Comparison of ENCODE assay signal across 13 cellular contexts in genomic region chr3:123335007-123335670, GRCh38.
DNase-seq lines count a peak whose midpoint lies in the region; ATAC-seq and TF ChIP-seq lines count a peak whose summit lies in the region.
"Had no signal": no experiment of that assay in that cellular context is flagged by ENCODE, and none has a peak within 500 bp of the region (broad histone marks: within the 10 kb centered on the region; RNA-seq: fewer than 3 reads in every experiment).

No MANE protein-coding gene starts in this region.

- POLR2A ChIA-PET in activated CD8-positive, alpha-beta T cell treated with anti-CD3 and anti-CD28 coated beads, Interleukin-2, amount 10 ng/mL, durations not matched to agents 7 days and 5 days (lab: Charles Lee) = no interaction called here

- H3K9me3 Mint-ChIP-seq in CD14-positive monocyte (no peaks in the 10 kb centered on the region), immature natural killer cell (peaks cover 0 to 1% (median 0%) of the 10 kb centered on the region in 6 donors), progenitor cell of endocrine pancreas (ENCODE audit: low read depth) (no peaks in the 10 kb centered on the region)
- H3K9me3 Mint-ChIP-seq in activated CD8-positive, alpha-beta T cell treated with anti-CD3 and anti-CD28 coated beads, Interleukin-2, amount 10 ng/mL, durations not matched to agents 7 days and 5 days (ENCODE audit: insufficient read depth) = no peaks in the 10 kb centered on the region
- H3K9me3 Mint-ChIP-seq: type B pancreatic cell had no signal

- TF ChIP-seq CTCF in CD14-positive monocyte (IDR thresholded peaks at IDR 0.05) (no peak), progenitor cell of endocrine pancreas (IDR thresholded peaks at IDR 0.05; ENCODE audit: unreplicated experiment) (no peak)

- H3K27me3 Mint-ChIP-seq in CD14-positive monocyte (ENCODE audit: low read depth in 3 of 3) (peaks cover 4 to 8% (median 5%) of the 10 kb centered on the region in 3 donors), immature natural killer cell (ENCODE audit: low read depth in 3 of 3) (peaks cover 0 to 2% (median 1%) of the 10 kb centered on the region in 3 donors), progenitor cell of endocrine pancreas (no peaks in the 10 kb centered on the region)
- H3K27me3 Mint-ChIP-seq in activated CD8-positive, alpha-beta T cell treated with anti-CD3 and anti-CD28 coated beads, Interleukin-2, amount 10 ng/mL, durations not matched to agents 7 days and 5 days (ENCODE audit: low read depth) = no peaks in the 10 kb centered on the region
- H3K27me3 Mint-ChIP-seq: type B pancreatic cell had no signal

- peak; percentile 21 for DNase-seq in CD14-positive monocyte (ENCODE audit: low spot score)
- DNase-seq in activated CD8-positive, alpha-beta T cell treated with anti-CD3 and anti-CD28 coated beads, Interleukin-2, amount 10 ng/mL, durations not matched to agents 7 days and 5 days = peak; percentile 39
- peak in 2 of 3 donors; percentile 4 to 6 for DNase-seq in immature natural killer cell
- DNase-seq in activated CD8-positive, alpha-beta memory T cell treated with anti-CD3 and anti-CD28 coated beads for 24 hours = no peak
- no peak for DNase-seq in progenitor cell of endocrine pancreas (ENCODE audit: low spot score, unreplicated experiment)
- DNase-seq in T-helper 9 cell = no peak
- DNase-seq: activated naive CD4-positive, alpha-beta T cell treated with anti-CD3 and anti-CD28 coated beads, Interleukin-2, amount 50 U/mL, for 16 hours; H7; NCI-H1930; SHP77 had no signal

- CTCF ChIA-PET in activated CD8-positive, alpha-beta T cell treated with anti-CD3 and anti-CD28 coated beads, Interleukin-2, amount 10 ng/mL, durations not matched to agents 7 days and 5 days (lab: Charles Lee) = no interaction called here

- no peaks in the 10 kb centered on the region for H3K4me1 Mint-ChIP-seq in CD14-positive monocyte
- peaks cover 8% of the 10 kb centered on the region for H3K4me1 Mint-ChIP-seq in activated CD8-positive, alpha-beta T cell treated with anti-CD3 and anti-CD28 coated beads, Interleukin-2, amount 10 ng/mL, durations not matched to agents 7 days and 5 days (ENCODE audit: low read depth)
- H3K4me1 Mint-ChIP-seq in immature natural killer cell = peaks cover 8 to 9% of the 10 kb centered on the region in 2 donors
- H3K4me1 Mint-ChIP-seq in progenitor cell of endocrine pancreas (ENCODE audit: low read depth) = no peaks in the 10 kb centered on the region

- no peak overlapping the region for H3K4me3 Mint-ChIP-seq in CD14-positive monocyte
- no peak overlapping the region for H3K4me3 Mint-ChIP-seq in activated CD8-positive, alpha-beta T cell treated with anti-CD3 and anti-CD28 coated beads, Interleukin-2, amount 10 ng/mL, durations not matched to agents 7 days and 5 days
- H3K4me3 Mint-ChIP-seq in immature natural killer cell = peak overlapping the region in 2 of 5 donors; percentile 6 to 24
- H3K4me3 Mint-ChIP-seq in progenitor cell of endocrine pancreas (ENCODE audit: low read depth) = no peak overlapping the region
- H3K4me3 Mint-ChIP-seq: type B pancreatic cell had no signal

- intact Hi-C loops in CD14-positive monocyte (cut with micrococcal nuclease) = no loop called here

- H3K27ac Mint-ChIP-seq in CD14-positive monocyte = no peak overlapping the region
- no peak overlapping the region for H3K27ac Mint-ChIP-seq in activated CD8-positive, alpha-beta T cell treated with anti-CD3 and anti-CD28 coated beads, Interleukin-2, amount 10 ng/mL, durations not matched to agents 7 days and 5 days
- H3K27ac Mint-ChIP-seq in immature natural killer cell = no peak overlapping the region
- H3K27ac Mint-ChIP-seq in progenitor cell of endocrine pancreas = no peak overlapping the region
- H3K27ac Mint-ChIP-seq: type B pancreatic cell had no signal

- ATAC-seq in GM19463 (IDR thresholded peaks at IDR 0.05; ENCODE audit: unreplicated experiment) (peak; percentile 74), HG03025 (IDR thresholded peaks at IDR 0.05; ENCODE audit: low FRiP score, unreplicated experiment) (no peak)
- peak; percentile 62 for ATAC-seq in activated CD8-positive, alpha-beta T cell treated with anti-CD3 and anti-CD28 coated beads, Interleukin-2, amount 10 ng/mL, durations not matched to agents 7 days and 5 days

- H3K36me3 Mint-ChIP-seq in CD14-positive monocyte (no peaks in the 10 kb centered on the region), immature natural killer cell (no peaks in the 10 kb centered on the region), progenitor cell of endocrine pancreas (ENCODE audit: insufficient read depth) (peaks cover 4% of the 10 kb centered on the region)
- no peaks in the 10 kb centered on the region for H3K36me3 Mint-ChIP-seq in activated CD8-positive, alpha-beta T cell treated with anti-CD3 and anti-CD28 coated beads, Interleukin-2, amount 10 ng/mL, durations not matched to agents 7 days and 5 days (ENCODE audit: low read depth)
- H3K36me3 Mint-ChIP-seq: type B pancreatic cell had no signal

Comparison
In these comparisons a context has a peak if more than half of its experiments do, and no peak if none do; other contexts are left out.
1. DNase-seq: peak in CD14-positive monocyte (single experiment), activated CD8-positive, alpha-beta T cell treated with anti-CD3 and anti-CD28 coated beads, Interleukin-2, amount 10 ng/mL, durations not matched to agents 7 days and 5 days (single experiment) and immature natural killer cell (2 of 3); none in activated CD8-positive, alpha-beta memory T cell treated with anti-CD3 and anti-CD28 coated beads for 24 hours (single experiment), progenitor cell of endocrine pancreas (single experiment) and T-helper 9 cell (single experiment).